ENCODE assay signal across 2 cellular contexts in the genomic region with DNA sequence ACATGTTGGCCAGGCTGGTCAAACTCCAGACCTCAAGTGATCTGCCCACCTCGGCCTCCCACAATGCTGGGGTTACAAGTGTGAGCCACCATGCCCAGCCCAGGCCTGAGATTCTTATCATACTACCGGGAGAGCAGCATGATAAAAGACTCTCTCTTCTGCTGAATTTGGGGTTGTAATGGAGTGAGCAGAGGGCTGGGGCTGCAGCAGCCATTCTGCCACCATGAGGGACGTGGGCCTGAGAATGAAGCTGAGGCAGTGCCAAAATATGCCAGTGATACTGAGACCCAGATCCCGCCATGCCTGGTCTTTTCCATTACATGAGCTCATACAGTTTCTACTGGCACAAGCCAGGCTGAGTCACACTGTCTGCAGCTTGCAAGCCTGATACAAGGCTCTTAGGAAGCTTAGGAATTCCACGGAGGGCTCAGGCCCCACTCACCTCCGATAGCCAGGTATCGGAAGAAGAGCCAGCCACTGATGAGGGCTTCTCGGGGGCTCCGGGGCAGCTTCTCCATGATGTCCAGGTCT.
TF ChIP-seq lines count a peak whose summit lies in the region.

No MANE protein-coding gene starts in this region.

TF ChIP-seq in GM23338, 12 proteins besides CTCF, POLR2A, EP300 and RAD21 (continued from another document):
- TF ChIP-seq ETS1 (IDR thresholded peaks at IDR 0.05) (no peak), NANOG (IDR thresholded peaks at IDR 0.05; ENCODE audit: borderline replicate concordance) (no peak), ZNF462 (CRISPR knock-in tag; IDR thresholded peaks at IDR 0.05) (no peak)

TF ChIP-seq in SK-N-SH treated with all-trans-retinoic acid at 6 μM for 48 hours, 23 proteins besides CTCF, POLR2A, EP300 and RAD21:
- TF ChIP-seq CREB5 (CRISPR knock-in tag; IDR thresholded peaks at IDR 0.05; ENCODE audit: low read depth) (no peak), CSRNP3 (CRISPR knock-in tag; IDR thresholded peaks at IDR 0.05) (no peak), RARB (CRISPR knock-in tag; IDR thresholded peaks at IDR 0.05) (no peak), TCF4 (CRISPR knock-in tag; IDR thresholded peaks at IDR 0.05; ENCODE audit: borderline replicate concordance) (no peak), CSDC2 (CRISPR knock-in tag; IDR thresholded peaks at IDR 0.05) (no peak), ZFP3 (CRISPR knock-in tag; IDR thresholded peaks at IDR 0.05) (no peak), BACH2 (CRISPR knock-in tag; IDR thresholded peaks at IDR 0.05; ENCODE audit: borderline replicate concordance) (no peak)
- TF ChIP-seq, protein P1, sequence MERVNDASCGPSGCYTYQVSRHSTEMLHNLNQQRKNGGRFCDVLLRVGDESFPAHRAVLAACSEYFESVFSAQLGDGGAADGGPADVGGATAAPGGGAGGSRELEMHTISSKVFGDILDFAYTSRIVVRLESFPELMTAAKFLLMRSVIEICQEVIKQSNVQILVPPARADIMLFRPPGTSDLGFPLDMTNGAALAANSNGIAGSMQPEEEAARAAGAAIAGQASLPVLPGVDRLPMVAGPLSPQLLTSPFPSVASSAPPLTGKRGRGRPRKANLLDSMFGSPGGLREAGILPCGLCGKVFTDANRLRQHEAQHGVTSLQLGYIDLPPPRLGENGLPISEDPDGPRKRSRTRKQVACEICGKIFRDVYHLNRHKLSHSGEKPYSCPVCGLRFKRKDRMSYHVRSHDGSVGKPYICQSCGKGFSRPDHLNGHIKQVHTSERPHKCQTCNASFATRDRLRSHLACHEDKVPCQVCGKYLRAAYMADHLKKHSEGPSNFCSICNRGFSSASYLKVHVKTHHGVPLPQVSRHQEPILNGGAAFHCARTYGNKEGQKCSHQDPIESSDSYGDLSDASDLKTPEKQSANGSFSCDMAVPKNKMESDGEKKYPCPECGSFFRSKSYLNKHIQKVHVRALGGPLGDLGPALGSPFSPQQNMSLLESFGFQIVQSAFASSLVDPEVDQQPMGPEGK (CRISPR knock-in tag; IDR thresholded peaks at IDR 0.05; ENCODE audit: borderline replicate concordance): no peak
